8 cellular contexts compared by ENCODE assay signal in the genomic region with DNA sequence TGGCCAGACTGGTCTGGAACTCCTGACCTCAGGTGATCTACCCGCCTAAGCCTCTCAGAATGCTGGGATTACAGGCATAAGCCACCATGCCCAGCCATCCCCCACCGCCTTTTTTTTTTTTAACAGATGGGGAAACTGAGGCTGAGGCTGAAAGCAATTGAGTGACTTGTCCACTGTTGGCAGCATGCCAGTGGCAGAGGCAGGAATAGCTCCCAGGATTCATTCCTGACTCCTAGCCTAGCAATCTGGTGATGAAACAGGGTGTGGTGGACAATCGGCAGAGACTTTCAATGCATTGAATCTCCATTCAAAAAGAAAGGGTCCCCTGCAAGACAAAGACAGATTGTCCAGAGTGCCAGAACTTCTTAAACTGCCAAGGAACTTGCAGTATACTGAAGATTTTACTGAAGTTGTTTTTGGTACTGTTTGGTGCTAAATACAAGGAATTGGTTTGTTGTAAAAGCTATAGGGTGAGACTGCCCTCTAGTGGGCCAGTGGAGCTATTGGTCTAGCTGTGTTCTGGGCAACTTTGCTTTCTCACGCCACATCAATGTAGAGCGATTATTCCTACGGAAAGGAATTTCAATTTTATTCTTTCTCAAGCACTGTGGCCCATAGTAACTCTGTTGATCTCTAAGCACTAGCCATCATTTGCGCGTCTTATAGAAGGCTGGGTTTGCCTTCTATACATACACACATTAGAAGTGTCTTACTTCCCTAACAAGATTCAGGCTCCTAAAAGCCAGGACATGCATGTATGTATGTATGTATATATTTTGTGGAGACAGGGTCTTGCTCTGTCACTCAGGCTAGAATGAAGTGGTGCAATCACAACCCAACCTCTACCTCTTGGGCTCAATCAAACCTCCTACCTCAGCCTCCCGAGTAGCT. TPM values are rescaled to one million over a fixed set of nuclear protein-coding genes. Genes with fewer than 3 reads are reported as not detected.
A peak's percentile ranks its signal among the peaks of the same experiment; 100 is the strongest.
DNase-seq lines count a peak whose midpoint lies in the region; ATAC-seq, FAIRE-seq and TF ChIP-seq lines count a peak whose summit lies in the region.

No MANE protein-coding gene starts in this region.

- peak; percentile 61 for FAIRE-seq in GM12891 (lab: Jason Lieb, UNC)

- intact Hi-C loops in left colon (cut with DNase I, micrococcal nuclease), result loop anchor here in 1 of 2 donors (2.0 kb wide), 1 partner anchor 184 kb away; no protein-coding TSS in a partner anchor

- peak; percentile 61 for ATAC-seq in left colon
- no peak for ATAC-seq in GM18505 (IDR thresholded peaks at IDR 0.05; ENCODE audit: unreplicated experiment)

- TF ChIP-seq POLR2A in GM12891 (IDR thresholded peaks at IDR 0.05; ENCODE audit: low read depth, low read length) (no peak), GM18505 (IDR thresholded peaks at IDR 0.05; ENCODE audit: borderline replicate concordance, extremely low read depth, insufficient read depth, insufficient read length) (no peak)

- DNase-seq in A172 (ENCODE audit: low spot score) (peak; percentile 76), GM12891 (ENCODE audit: insufficient read length, low spot score) (no peak), NCI-H2196 (lab: John Stamatoyannopoulos, UW; ENCODE audit: unreplicated experiment) (peak; percentile 47), cerebellar cortex (ENCODE audit: low spot score) (peak; percentile 93), left colon (peak; percentile 47 to 71)
- peak; percentile 48 for DNase-seq in activated CD4-positive, CD25-positive, alpha-beta regulatory T cell treated with anti-CD3 and anti-CD28 coated beads, Interleukin-2, amount 50 U/mL, for 16 hours (ENCODE audit: low read depth, low spot score)
- DNase-seq in stimulated activated CD4-positive, alpha-beta T cell treated with anti-CD3 and anti-CD28 coated beads, Interleukin-4, amount 100 ng/mL, for 1 hour, result peak; percentile 50

TF ChIP-seq in GM12891, 5 proteins besides CTCF, POLR2A, EP300 and RAD21:
- TF ChIP-seq TAF1 (IDR thresholded peaks at IDR 0.05; ENCODE audit: low read depth, low read length), result no peak
- no peak for TF ChIP-seq SPI1 (IDR thresholded peaks at IDR 0.05; ENCODE audit: low read depth, low read length)
- no peak for TF ChIP-seq POU2F2 (IDR thresholded peaks at IDR 0.05; ENCODE audit: low read depth, low read length)
- no peak for TF ChIP-seq POLR2AphosphoS5 (IDR thresholded peaks at IDR 0.05; ENCODE audit: low read depth, low read length)
- TF ChIP-seq PAX5 (IDR thresholded peaks at IDR 0.05; ENCODE audit: insufficient read depth, low read length, severe bottlenecking), result no peak
TF ChIP-seq in GM12891: peak in this region for 0.

RNA-seq across cellular contexts. Expression of a gene that starts 21.0 kb away (rescaled TPM):
- total RNA-seq in A172 (2014; rRNA removed; shearing (Covaris generic)), result not detected in 2 replicates
- not detected for polyA plus RNA-seq in GM12891 (2012; ENCODE audit: low read depth, missing spikeins)
- not detected for total RNA-seq in left colon

RNA-seq across cellular contexts. Expression of a gene that starts 32.2 kb away (rescaled TPM):
- 2.0 and 2.1 TPM in 2 replicates for total RNA-seq in A172 (2014; rRNA removed; shearing (Covaris generic))
- polyA plus RNA-seq in GM12891 (2012; ENCODE audit: low read depth, missing spikeins), result 0.26 TPM
- 10 to 100 TPM; 24.0 to 38.7 TPM for total RNA-seq in left colon
